Comparison of ENCODE assay signal across 11 cellular contexts in the genomic region with DNA sequence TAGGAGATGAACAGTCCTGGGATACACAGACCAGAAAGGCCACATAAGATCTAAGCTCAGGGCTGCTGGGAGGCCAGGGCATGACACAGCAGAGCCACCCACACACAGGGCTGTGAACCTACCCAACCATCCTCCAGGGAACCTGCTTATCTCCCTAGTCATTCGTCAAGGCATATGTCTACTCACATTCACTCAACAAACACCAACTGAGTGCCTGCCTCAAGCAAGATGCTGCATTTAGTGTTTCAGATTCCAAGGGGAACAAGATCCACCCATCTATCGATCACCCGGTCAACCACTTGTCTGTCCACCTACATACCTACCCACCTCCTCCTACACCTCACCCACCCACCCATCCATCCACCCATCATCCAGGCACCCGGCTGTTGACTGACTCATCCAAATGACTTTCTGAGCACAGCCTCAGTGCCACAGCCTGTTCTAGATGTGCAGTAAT. TPM values are rescaled to one million over a fixed set of nuclear protein-coding genes. Genes with fewer than 3 reads are reported as not detected.
DNase-seq lines count a peak whose midpoint lies in the region; ATAC-seq, FAIRE-seq and TF ChIP-seq lines count a peak whose summit lies in the region.
"Had no signal": no experiment of that assay in that cellular context is flagged by ENCODE, and none has a peak within 500 bp of the region (broad histone marks: within the 10 kb centered on the region; RNA-seq: fewer than 3 reads in every experiment).

No MANE protein-coding gene starts in this region.

- ATAC-seq in HG02981 (IDR thresholded peaks at IDR 0.05; ENCODE audit: unreplicated experiment) (no peak), GM19455 (IDR thresholded peaks at IDR 0.05; ENCODE audit: unreplicated experiment) (no peak)
- ATAC-seq: heart left ventricle had no signal

- no peak for DNase-seq in activated T-cell treated with anti-CD3 and anti-CD28 coated beads, Interleukin-2, amount 50 U/mL, for 24 hours
- no peak for DNase-seq in activated T-cell treated with anti-CD3 and anti-CD28 coated beads, Interleukin-2, amount 50 U/mL, for 1 hour
- no peak for DNase-seq in RWPE1 (ENCODE audit: low spot score)
- DNase-seq in bronchial epithelial cell (ENCODE audit: low read depth) = peak; percentile 46
- no peak for DNase-seq in osteocyte (ENCODE audit: extremely low spot score, unreplicated experiment)
- DNase-seq in amygdala (lab: John Stamatoyannopoulos, UW) = no peak
- DNase-seq: activated gamma-delta T cell, heart left ventricle, occipital lobe had no signal

- H3K9me3 Mint-ChIP-seq in activated T-cell treated with anti-CD3 and anti-CD28 coated beads, Interleukin-2, amount 50 U/mL, for 24 hours = no peaks in the 10 kb centered on the region
- H3K9me3 Mint-ChIP-seq in osteocyte (ENCODE audit: unreplicated experiment) = no peaks in the 10 kb centered on the region

- TF ChIP-seq CTCF in RWPE1 (conservative IDR thresholded peaks at IDR 0.05; ENCODE audit: low read depth) = no peak
- TF ChIP-seq CTCF in bronchial epithelial cell (IDR thresholded peaks at IDR 0.05; ENCODE audit: insufficient read depth, low read length, severe bottlenecking) = no peak
- TF ChIP-seq CTCF in osteocyte (IDR thresholded peaks at IDR 0.05) = no peak

- H3K27me3 ChIP-seq in bronchial epithelial cell (ENCODE audit: control insufficient read depth, insufficient read depth, low read length) = no peaks in the 10 kb centered on the region
- H3K27me3 ChIP-seq: heart left ventricle had no signal

- CTCF ChIA-PET in RWPE1 (lab: Yijun Ruan, JAX) = interaction anchor here (0.5 kb wide), 1 partner anchor 180 kb away, joined by 4 read pairs; no protein-coding TSS in a partner anchor

- H3K27me3 Mint-ChIP-seq in activated T-cell treated with anti-CD3 and anti-CD28 coated beads, Interleukin-2, amount 50 U/mL, for 24 hours = no peaks in the 10 kb centered on the region
- no peaks in the 10 kb centered on the region for H3K27me3 Mint-ChIP-seq in osteocyte (ENCODE audit: unreplicated experiment)

- peaks cover 65% of the 10 kb centered on the region for H3K36me3 Mint-ChIP-seq in activated T-cell treated with anti-CD3 and anti-CD28 coated beads, Interleukin-2, amount 50 U/mL, for 24 hours (ENCODE audit: low read depth)
- H3K36me3 Mint-ChIP-seq in osteocyte (ENCODE audit: unreplicated experiment) = peaks cover 4% of the 10 kb centered on the region

- FAIRE-seq in bronchial epithelial cell (lab: Jason Lieb, UNC) = no peak

- POLR2A ChIA-PET in RWPE1 (lab: Yijun Ruan, JAX; ENCODE audit: low non-redundant PET) = interaction anchor here (0.5 kb wide), 1 partner anchor 100 kb away, joined by 12 read pairs; no protein-coding TSS in a partner anchor

- peaks cover 6% of the 10 kb centered on the region for H3K36me3 ChIP-seq in bronchial epithelial cell (ENCODE audit: control insufficient read depth, insufficient read depth, low read length)

- H3K27ac Mint-ChIP-seq in activated T-cell treated with anti-CD3 and anti-CD28 coated beads, Interleukin-2, amount 50 U/mL, for 24 hours = peak overlapping the region; percentile 94
- no peak overlapping the region for H3K27ac Mint-ChIP-seq in osteocyte (ENCODE audit: unreplicated experiment)

- peak overlapping the region; percentile 75 for H3K27ac ChIP-seq in RWPE1
- H3K27ac ChIP-seq: heart left ventricle had no signal

- peaks cover 57% of the 10 kb centered on the region for H3K4me1 Mint-ChIP-seq in activated T-cell treated with anti-CD3 and anti-CD28 coated beads, Interleukin-2, amount 50 U/mL, for 24 hours (ENCODE audit: low read depth)
- H3K4me1 Mint-ChIP-seq in osteocyte (ENCODE audit: unreplicated experiment) = peaks cover 43% of the 10 kb centered on the region

- H3K4me3 Mint-ChIP-seq in activated T-cell treated with anti-CD3 and anti-CD28 coated beads, Interleukin-2, amount 50 U/mL, for 24 hours = peak overlapping the region; percentile 93
- peak overlapping the region; percentile 97 for H3K4me3 Mint-ChIP-seq in osteocyte (ENCODE audit: unreplicated experiment)

- H3K4me3 ChIP-seq in bronchial epithelial cell (ENCODE audit: low read depth, low read length) = no peak overlapping the region

RNA-seq across cellular contexts. Expression of gene DPM2, which starts 1.9 kb away (rescaled TPM):
- total RNA-seq in bronchial epithelial cell = 11.8 and 17.4 TPM in 2 replicates
- total RNA-seq in osteocyte = 29.2 and 31.6 TPM in 2 replicates

RNA-seq across cellular contexts. Expression of gene PIP5KL1, which starts 5.2 kb away (rescaled TPM):
- total RNA-seq in bronchial epithelial cell = 2.1 and 5.1 TPM in 2 replicates
- 2.6 and 2.9 TPM in 2 replicates for total RNA-seq in osteocyte

RNA-seq across cellular contexts. Expression of gene ST6GALNAC4, which starts 19.0 kb away (rescaled TPM):
- 21.3 and 21.8 TPM in 2 replicates for total RNA-seq in bronchial epithelial cell
- total RNA-seq in osteocyte = 21.4 and 25.1 TPM in 2 replicates

RNA-seq across cellular contexts. Expression of gene ST6GALNAC6, which starts 36.4 kb away (rescaled TPM):
- total RNA-seq in bronchial epithelial cell (18.2 and 18.4 TPM in 2 replicates), osteocyte (73.4 and 77.0 TPM in 2 replicates)

RNA-seq across cellular contexts. Expression of gene EEIG1, which starts 45.0 kb away (rescaled TPM):
- total RNA-seq in bronchial epithelial cell = 7.4 and 41.3 TPM in 2 replicates
- 39.4 and 41.4 TPM in 2 replicates for total RNA-seq in osteocyte
